Comparison of ENCODE assay signal across 28 cellular contexts in the genomic region with DNA sequence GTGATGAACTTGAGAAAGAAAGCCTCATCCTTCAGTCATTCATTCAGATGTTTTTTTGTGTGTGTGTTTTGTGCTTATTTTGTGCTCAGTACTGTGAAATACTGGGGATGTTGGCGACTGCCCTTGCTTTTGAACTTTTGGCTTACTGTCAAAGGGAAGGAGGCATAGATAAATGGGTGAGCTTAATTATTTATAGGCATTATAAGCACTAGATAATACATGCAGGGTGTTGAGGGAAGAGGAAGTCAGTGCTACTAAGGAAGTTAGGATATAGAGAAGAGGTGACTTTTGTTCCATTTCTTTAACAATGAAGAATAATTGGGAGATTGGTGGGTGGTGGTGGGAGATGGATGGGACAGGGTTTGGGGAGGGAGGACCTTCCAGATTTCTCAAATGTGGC. TPM values are rescaled to one million over a fixed set of nuclear protein-coding genes. Genes with fewer than 3 reads are reported as not detected.
A peak's percentile ranks its signal among the peaks of the same experiment; 100 is the strongest.
DNase-seq lines count a peak whose midpoint lies in the region; ATAC-seq, FAIRE-seq and TF ChIP-seq lines count a peak whose summit lies in the region.
"Had no signal": no experiment of that assay in that cellular context is flagged by ENCODE, and none has a peak within 500 bp of the region (broad histone marks: within the 10 kb centered on the region; RNA-seq: fewer than 3 reads in every experiment).

No MANE protein-coding gene starts in this region.

- no peaks in the 10 kb centered on the region for H3K9me3 Mint-ChIP-seq in activated naive CD4-positive, alpha-beta T cell treated with anti-CD3 and anti-CD28 coated beads, Interleukin-2, amount 50 U/mL, for 24 hours
- H3K9me3 Mint-ChIP-seq: stimulated activated naive CD8-positive, alpha-beta T cell treated with anti-CD3 and anti-CD28 coated beads, Interleukin-15, amount 100 ng/mL, for 72 hours had no signal

- H3K36me3 Mint-ChIP-seq in activated naive CD4-positive, alpha-beta T cell treated with anti-CD3 and anti-CD28 coated beads, Interleukin-2, amount 50 U/mL, for 24 hours, result peaks cover 18% of the 10 kb centered on the region

- H3K36me3 ChIP-seq in heart right ventricle (peaks cover 0 to 33% (median 1%) of the 10 kb centered on the region in 9 donors), small intestine (ENCODE audit: control insufficient read depth in 2 of 2, insufficient read depth in 2 of 2, low read length in 2 of 2) (peaks cover 0 to 4% of the 10 kb centered on the region in 2 donors), thyroid gland (peaks cover 2 to 3% of the 10 kb centered on the region in 2 donors)

- H3K9me3 ChIP-seq in heart right ventricle (peaks cover 0 to 11% (median 6%) of the 10 kb centered on the region in 11 donors), small intestine (ENCODE audit: control insufficient read depth, low read depth) (no peaks in the 10 kb centered on the region), thyroid gland (no peaks in the 10 kb centered on the region)
- H3K9me3 ChIP-seq: BE2C, Peyer's patch had no signal

- no peak for TF ChIP-seq CTCF in heart right ventricle (IDR thresholded peaks at IDR 0.05)
- TF ChIP-seq CTCF in thyroid gland (IDR thresholded peaks at IDR 0.05), result no peak

- peak overlapping the region; percentile 1 for H3K27ac Mint-ChIP-seq in activated naive CD4-positive, alpha-beta T cell treated with anti-CD3 and anti-CD28 coated beads, Interleukin-2, amount 50 U/mL, for 24 hours
- H3K27ac Mint-ChIP-seq: activated B cell treated with CpG ODN at 0.5 μM for 24 hours; activated naive CD4-positive, alpha-beta T cell treated with anti-CD3 and anti-CD28 coated beads, Interleukin-2, amount 10 ng/mL, durations not matched to agents 7 days and 5 days; stimulated activated naive CD8-positive, alpha-beta T cell treated with anti-CD3 and anti-CD28 coated beads, Interleukin-15, amount 100 ng/mL, for 72 hours had no signal

- WGBS in heart right ventricle, 2 donors, result 17 to 44% methylated on average over 1 of the region's 1 CpG
- WGBS in small intestine, 3 donors, result 16 to 57% (median 48%) methylated on average over 1 of the region's 1 CpG
- WGBS in thyroid gland, 2 donors, result 63 to 82% methylated on average over 1 of the region's 1 CpG

- H3K4me3 ChIP-seq in heart right ventricle (no peak overlapping the region), small intestine (ENCODE audit: low read depth in 1 of 2, low read length in 2 of 2) (no peak overlapping the region), thyroid gland (replicated peaks in 1 of 3) (no peak overlapping the region)
- H3K4me3 ChIP-seq: esophagus squamous epithelium, hepatocyte, Peyer's patch, spleen, tibial artery had no signal

- DNase-seq in activated naive CD4-positive, alpha-beta T cell treated with Interleukin-2 at 50 U/mL for 16 hours, result no peak
- peak; percentile 21 for DNase-seq in OCI-M1 (lab: John Stamatoyannopoulos, UW)
- DNase-seq in heart right ventricle, result no peak
- DNase-seq in small intestine, result peak; percentile 46
- DNase-seq in thyroid gland, result no peak
- no peak for DNase-seq in substantia nigra (lab: John Stamatoyannopoulos, UW)
- DNase-seq: ACHN; activated B cell treated with CpG ODN at 0.5 μM for 24 hours; activated naive CD4-positive, alpha-beta T cell treated with anti-CD3 and anti-CD28 coated beads, Interleukin-2, amount 10 ng/mL, durations not matched to agents 7 days and 5 days; BE2C; esophagus squamous epithelium; foreskin melanocyte; H9; KBM-7; NCI-H1417; NCI-H2029 treated with DMSO at 0.1 percent for 48 hours; NCI-H524 treated with DMSO at 0.1 percent for 48 hours; Peyer's patch; spleen; stimulated activated CD4-positive, alpha-beta T cell treated with anti-CD3 and anti-CD28 coated beads, Interleukin-2, amount 100 ng/mL, for 24 hours; stimulated activated naive CD8-positive, alpha-beta T cell treated with anti-CD3 and anti-CD28 coated beads, Interleukin-15, amount 100 ng/mL, for 72 hours; SW 1271; T-helper 9 cell; tibial artery had no signal

- no peaks in the 10 kb centered on the region for H3K27me3 ChIP-seq in heart right ventricle
- no peaks in the 10 kb centered on the region for H3K27me3 ChIP-seq in small intestine (ENCODE audit: control insufficient read depth in 2 of 2, insufficient read depth in 2 of 2, low read length in 2 of 2)
- H3K27me3 ChIP-seq in thyroid gland, result no peaks in the 10 kb centered on the region
- H3K27me3 ChIP-seq: BE2C, esophagus squamous epithelium, hepatocyte, Peyer's patch, spleen, tibial artery had no signal

- peak overlapping the region; percentile 31 for H3K4me3 Mint-ChIP-seq in activated naive CD4-positive, alpha-beta T cell treated with anti-CD3 and anti-CD28 coated beads, Interleukin-2, amount 50 U/mL, for 24 hours
- H3K4me3 Mint-ChIP-seq: activated B cell treated with CpG ODN at 0.5 μM for 24 hours; activated naive CD4-positive, alpha-beta T cell treated with anti-CD3 and anti-CD28 coated beads, Interleukin-2, amount 10 ng/mL, durations not matched to agents 7 days and 5 days; H9; neural crest cell; stimulated activated naive CD8-positive, alpha-beta T cell treated with anti-CD3 and anti-CD28 coated beads, Interleukin-15, amount 100 ng/mL, for 72 hours had no signal

- peak overlapping the region in 2 of 10 donors; percentile 27 to 73 for H3K27ac ChIP-seq in heart right ventricle
- H3K27ac ChIP-seq in small intestine (ENCODE audit: low read depth in 1 of 2, low read length in 1 of 2), result peak overlapping the region; percentile 48 to 60
- no peak overlapping the region for H3K27ac ChIP-seq in thyroid gland
- H3K27ac ChIP-seq in substantia nigra (ENCODE audit: low read depth, low read length, poor library complexity, severe bottlenecking), result no peak overlapping the region
- H3K27ac ChIP-seq: esophagus squamous epithelium, hepatocyte, tibial artery had no signal

- H3K4me1 Mint-ChIP-seq in activated naive CD4-positive, alpha-beta T cell treated with anti-CD3 and anti-CD28 coated beads, Interleukin-2, amount 50 U/mL, for 24 hours, result peaks cover 62% of the 10 kb centered on the region

- TF ChIP-seq POLR2A in thyroid gland (IDR thresholded peaks at IDR 0.05), result no peak

- H3K27me3 Mint-ChIP-seq in activated naive CD4-positive, alpha-beta T cell treated with anti-CD3 and anti-CD28 coated beads, Interleukin-2, amount 50 U/mL, for 24 hours, result no peaks in the 10 kb centered on the region
- H3K27me3 Mint-ChIP-seq: activated B cell treated with CpG ODN at 0.5 μM for 24 hours; activated naive CD4-positive, alpha-beta T cell treated with anti-CD3 and anti-CD28 coated beads, Interleukin-2, amount 10 ng/mL, durations not matched to agents 7 days and 5 days; stimulated activated naive CD8-positive, alpha-beta T cell treated with anti-CD3 and anti-CD28 coated beads, Interleukin-15, amount 100 ng/mL, for 72 hours had no signal

- intact Hi-C loops in heart right ventricle (cut with DNase I), result no loop called here
- intact Hi-C loops in thyroid gland (cut with DNase I), result no loop called here

- H3K4me1 ChIP-seq in heart right ventricle (peaks cover 0 to 57% (median 45%) of the 10 kb centered on the region in 9 donors), small intestine (ENCODE audit: control insufficient read depth in 2 of 2, insufficient read depth in 1 of 2, low read depth in 1 of 2, low read length in 1 of 2) (peaks cover 10 to 26% of the 10 kb centered on the region in 2 donors), thyroid gland (peaks cover 12 to 23% of the 10 kb centered on the region in 2 donors)

- FAIRE-seq in small intestine (lab: Jason Lieb, UNC), result no peak

- ATAC-seq in heart right ventricle (peak in 5 of 8 donors; percentile 34 to 68 (median 55)), GM21619 (IDR thresholded peaks at IDR 0.05; ENCODE audit: unreplicated experiment) (no peak)
- ATAC-seq: stimulated activated naive CD8-positive, alpha-beta T cell treated with anti-CD3 and anti-CD28 coated beads, Interleukin-15, amount 100 ng/mL, for 72 hours had no signal

RNA-seq across cellular contexts. Expression of a gene that starts 23.6 kb away (rescaled TPM):
- total RNA-seq in heart right ventricle, result 10 to 100 TPM; 28.6 to 39.8 (median 32.1) TPM
- 10 to 100 TPM in 1 of 2 donors, 1 to 10 TPM in 1; 9.5 to 17.8 TPM for polyA plus RNA-seq in heart right ventricle
- polyA plus RNA-seq in small intestine, result 10 to 100 TPM; 21.9 to 30.4 (median 22.1) TPM
- 10 to 100 TPM; 76.7 to 87.5 (median 80.1) TPM for total RNA-seq in thyroid gland

Comparison
In these comparisons a context has a peak if more than half of its experiments do, and no peak if none do; other contexts are left out.
1. DNase-seq: peak in OCI-M1 (single experiment) and small intestine (single experiment); none in activated naive CD4-positive, alpha-beta T cell treated with Interleukin-2 at 50 U/mL for 16 hours (single experiment), heart right ventricle (0 of 2), thyroid gland (0 of 2) and substantia nigra (0 of 49).
2. H3K27ac ChIP-seq: peak in small intestine (2 of 2); none in thyroid gland (0 of 3) and substantia nigra (single experiment).